In genomic region chr2:226873826-226874225, GRCh38 we compare ENCODE assay signal across 15 cellular contexts. TPM values are rescaled to one million over a fixed set of nuclear protein-coding genes. Genes with fewer than 3 reads are reported as not detected.
DNase-seq lines count a peak whose midpoint lies in the region; ATAC-seq and FAIRE-seq lines count a peak whose summit lies in the region.
"Had no signal": no experiment of that assay in that cellular context is flagged by ENCODE, and none has a peak within 500 bp of the region (broad histone marks: within the 10 kb centered on the region; RNA-seq: fewer than 3 reads in every experiment).

No MANE protein-coding gene starts in this region.

- H3K27ac Mint-ChIP-seq in activated T-helper 2 cell treated with anti-CD3 and anti-CD28 coated beads, Interferon-gamma antibody, Interleukin-2, Interleukin-4, amounts not matched to agents 10 μg/mL and 5 μg/mL and 100 μg/mL, durations not matched to agents 14 hours and 24 hours and 36 hours = peak overlapping the region; percentile 68

- peaks cover 48% of the 10 kb centered on the region for H3K36me3 Mint-ChIP-seq in activated T-helper 2 cell treated with anti-CD3 and anti-CD28 coated beads, Interferon-gamma antibody, Interleukin-2, Interleukin-4, amounts not matched to agents 10 μg/mL and 5 μg/mL and 100 μg/mL, durations not matched to agents 14 hours and 24 hours and 36 hours (ENCODE audit: low read depth)

- peaks cover 3% of the 10 kb centered on the region for H3K9me3 Mint-ChIP-seq in activated T-helper 2 cell treated with anti-CD3 and anti-CD28 coated beads, Interferon-gamma antibody, Interleukin-2, Interleukin-4, amounts not matched to agents 10 μg/mL and 5 μg/mL and 100 μg/mL, durations not matched to agents 14 hours and 24 hours and 36 hours

- DNase-seq in GM18507 (ENCODE audit: extremely low spot score, insufficient read length, low read depth) (no peak), T-helper 1 cell (no peak), left cardiac atrium (no peak), NCI-H82 treated with DMSO at 0.1 percent for 48 hours (lab: John Stamatoyannopoulos, UW; ENCODE audit: unreplicated experiment) (no peak)
- DNase-seq in activated T-helper 2 cell treated with anti-CD3 and anti-CD28 coated beads, Interferon-gamma antibody, Interleukin-2, Interleukin-4, amounts not matched to agents 10 μg/mL and 5 μg/mL and 100 μg/mL, durations not matched to agents 14 hours and 24 hours and 36 hours (ENCODE audit: low spot score) = no peak
- DNase-seq in stimulated activated CD4-positive, alpha-beta T cell treated with anti-CD3 and anti-CD28 coated beads, Interleukin-2, amount 100 ng/mL, for 4 hours (ENCODE audit: low read depth) = peak; percentile 13
- DNase-seq: activated effector memory CD4-positive, alpha-beta T cell treated with Interleukin-2 at 50 U/mL for 16 hours; DMS53; effector memory CD4-positive, alpha-beta T cell; NCI-H1105 treated with DMSO at 0.1 percent for 48 hours; NCI-H2227 treated with DMSO at 0.1 percent for 48 hours; right lobe of liver; upper lobe of left lung had no signal

- no peak overlapping the region for H3K4me3 Mint-ChIP-seq in activated T-helper 2 cell treated with anti-CD3 and anti-CD28 coated beads, Interferon-gamma antibody, Interleukin-2, Interleukin-4, amounts not matched to agents 10 μg/mL and 5 μg/mL and 100 μg/mL, durations not matched to agents 14 hours and 24 hours and 36 hours (ENCODE audit: low read depth)

- H3K4me1 Mint-ChIP-seq in activated T-helper 2 cell treated with anti-CD3 and anti-CD28 coated beads, Interferon-gamma antibody, Interleukin-2, Interleukin-4, amounts not matched to agents 10 μg/mL and 5 μg/mL and 100 μg/mL, durations not matched to agents 14 hours and 24 hours and 36 hours (ENCODE audit: low read depth) = peaks cover 20% of the 10 kb centered on the region

- intact Hi-C loops in activated T-helper 2 cell treated with anti-CD3 and anti-CD28 coated beads, Interferon-gamma antibody, Interleukin-2, Interleukin-4, amounts not matched to agents 10 μg/mL and 5 μg/mL and 100 μg/mL, durations not matched to agents 14 hours and 24 hours and 36 hours (cut with micrococcal nuclease) = loop anchor here (2.0 kb wide), 2 partner anchors 29 to 39 kb away; no protein-coding TSS in a partner anchor
- intact Hi-C loops in left cardiac atrium (cut with DNase I) = no loop called here

- FAIRE-seq in GM18507 (lab: Jason Lieb, UNC) = peak; percentile 65

- ATAC-seq in HG02642 (IDR thresholded peaks at IDR 0.05; ENCODE audit: poor library complexity, unreplicated experiment) (peak; percentile 18), left cardiac atrium (no peak), HG03460 (IDR thresholded peaks at IDR 0.05; ENCODE audit: unreplicated experiment) (no peak)
- ATAC-seq: right lobe of liver had no signal

- no peaks in the 10 kb centered on the region for H3K27me3 Mint-ChIP-seq in activated T-helper 2 cell treated with anti-CD3 and anti-CD28 coated beads, Interferon-gamma antibody, Interleukin-2, Interleukin-4, amounts not matched to agents 10 μg/mL and 5 μg/mL and 100 μg/mL, durations not matched to agents 14 hours and 24 hours and 36 hours (ENCODE audit: low read depth)

RNA-seq across cellular contexts. Expression of gene RHBDD1, which starts 38.0 kb away (rescaled TPM):
- total RNA-seq in activated T-helper 2 cell treated with anti-CD3 and anti-CD28 coated beads, Interferon-gamma antibody, Interleukin-2, Interleukin-4, amounts not matched to agents 10 μg/mL and 5 μg/mL and 100 μg/mL, durations not matched to agents 14 hours and 24 hours and 36 hours = 40.9 and 42.2 TPM in 2 replicates
- 10 to 100 TPM; 35.6 to 38.1 TPM for total RNA-seq in left cardiac atrium
